ENCODE assay signal across 11 cellular contexts in the genomic region with DNA sequence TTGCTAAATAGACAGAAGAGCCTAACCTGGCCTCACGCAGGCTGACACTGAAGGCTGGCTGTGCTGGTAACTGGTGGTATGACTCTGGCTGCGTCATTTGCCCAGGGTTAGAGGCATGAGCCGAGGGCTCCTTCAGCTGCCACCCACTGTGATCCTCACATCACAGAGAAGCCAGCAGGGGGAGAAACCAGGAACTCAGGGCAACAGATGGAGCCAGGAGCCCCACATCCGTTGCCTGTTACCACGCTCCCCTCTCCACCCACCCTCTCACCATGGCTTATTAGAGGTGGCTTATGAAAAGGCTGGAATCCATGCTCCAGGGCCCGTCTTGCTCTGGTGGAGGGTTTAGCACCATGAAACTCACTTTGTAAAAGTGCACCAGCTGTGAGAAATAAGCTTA.
DNase-seq lines count a peak whose midpoint lies in the region; ATAC-seq and TF ChIP-seq lines count a peak whose summit lies in the region.
"Had no signal": no experiment of that assay in that cellular context is flagged by ENCODE, and none has a peak within 500 bp of the region (broad histone marks: within the 10 kb centered on the region; RNA-seq: fewer than 3 reads in every experiment).

No MANE protein-coding gene starts in this region.

- H2BK12ac ChIP-seq in neuronal stem cell (ENCODE audit: low read length) = no peak overlapping the region

- H3K4me3 ChIP-seq in GM06990 (replicated peaks; ENCODE audit: low read depth, low read length) (no peak overlapping the region), brain microvascular endothelial cell (ENCODE audit: low read depth, low read length) (no peak overlapping the region), neuronal stem cell (ENCODE audit: low read length in 2 of 2) (no peak overlapping the region)

- H3K27ac ChIP-seq in brain microvascular endothelial cell = no peak overlapping the region
- peak overlapping the region; percentile 39 for H3K27ac ChIP-seq in neuronal stem cell (replicated peaks; ENCODE audit: low read length)

- peak; percentile 34 for TF ChIP-seq CTCF in GM06990 (IDR thresholded peaks at IDR 0.05; ENCODE audit: insufficient read depth, low read length, poor library complexity, severe bottlenecking)
- peak; percentile 69 for TF ChIP-seq CTCF in brain microvascular endothelial cell (IDR thresholded peaks at IDR 0.05; ENCODE audit: low read depth, low read length, missing control alignments)

- H2AFZ ChIP-seq in neuronal stem cell (ENCODE audit: low read length) = peak overlapping the region; percentile 4

- H3K4me1 ChIP-seq in neuronal stem cell (ENCODE audit: control insufficient read depth in 2 of 2, insufficient read depth in 1 of 2, low read depth in 1 of 2, low read length in 2 of 2) = peaks cover 0 to 9% of the 10 kb centered on the region in 2 donors

- H3K9me3 ChIP-seq in neuronal stem cell (replicated peaks in 1 of 2; ENCODE audit: control insufficient read depth in 2 of 2, insufficient read depth in 1 of 2, low read depth in 1 of 2, low read length in 2 of 2) = no peaks in the 10 kb centered on the region

- H2BK5ac ChIP-seq in neuronal stem cell (ENCODE audit: low read length) = no peak overlapping the region

- H3K36me3 ChIP-seq in GM06990 (ENCODE audit: control insufficient read depth, insufficient read depth, low read length) (no peaks in the 10 kb centered on the region), brain microvascular endothelial cell (replicated peaks) (no peaks in the 10 kb centered on the region), neuronal stem cell (replicated peaks in 1 of 2; ENCODE audit: control insufficient read depth in 2 of 2, insufficient read depth in 2 of 2, low read length in 2 of 2) (no peaks in the 10 kb centered on the region)

- in situ Hi-C loops in brain microvascular endothelial cell (cut with HindIII; ENCODE audit: low pct_ligation_motif_present, low sequenced_read_pairs) = no loop called here

- no peaks in the 10 kb centered on the region for H3K79me1 ChIP-seq in neuronal stem cell (ENCODE audit: low read depth, low read length)

- H3K4me2 ChIP-seq in neuronal stem cell (ENCODE audit: insufficient read depth, low read length, poor library complexity, severe bottlenecking) = no peak overlapping the region

- no CpG with 5 or more reads among the region's 6 CpGs for WGBS in neuronal stem cell (ENCODE audit: extremely low coverage in 2 of 2, insufficient read length in 2 of 2, insufficient replicate concordance in 1 of 2), 2 donors

- H2BK15ac ChIP-seq in neuronal stem cell (ENCODE audit: low read length) = no peak overlapping the region

- H3K23ac ChIP-seq in neuronal stem cell (ENCODE audit: low read depth, low read length, poor library complexity) = no peak overlapping the region

- H3K27me3 ChIP-seq in GM06990 (replicated peaks; ENCODE audit: control insufficient read depth, insufficient read depth, low read length) (no peaks in the 10 kb centered on the region; the same call in 1 of the 2 replicates), brain microvascular endothelial cell (replicated peaks) (no peaks in the 10 kb centered on the region), neuronal stem cell (ENCODE audit: control insufficient read depth in 3 of 3, insufficient read depth in 3 of 3, low read depth in 1 of 3, low read length in 3 of 3) (no peaks in the 10 kb centered on the region)

- H3K18ac ChIP-seq in neuronal stem cell (ENCODE audit: low read length) = no peak overlapping the region

- H3K4ac ChIP-seq in neuronal stem cell (ENCODE audit: low read length) = no peak overlapping the region

- H2AK5ac ChIP-seq in neuronal stem cell (ENCODE audit: low read depth, low read length) = no peak overlapping the region

- ATAC-seq in HG03095 (IDR thresholded peaks at IDR 0.05; ENCODE audit: unreplicated experiment) (no peak), HG03139 (IDR thresholded peaks at IDR 0.05; ENCODE audit: unreplicated experiment) (no peak)

- H4K91ac ChIP-seq in neuronal stem cell (ENCODE audit: low read depth, low read length, poor library complexity) = no peak overlapping the region

- H2BK120ac ChIP-seq in neuronal stem cell (ENCODE audit: low read depth, low read length) = no peak overlapping the region

- no peak overlapping the region for H3K9ac ChIP-seq in neuronal stem cell (ENCODE audit: low read depth, low read length, poor library complexity)

- H4K8ac ChIP-seq in neuronal stem cell (ENCODE audit: low read depth, low read length) = no peak overlapping the region

- DNase-seq in GM06990 (ENCODE audit: extremely low read depth, insufficient read length) (no peak), MV-4-11 (lab: John Stamatoyannopoulos, UW) (peak; percentile 10), brain microvascular endothelial cell (no peak), neuronal stem cell (ENCODE audit: low spot score) (peak; percentile 26), NCI-H510A (lab: John Stamatoyannopoulos, UW) (no peak)
- DNase-seq: activated naive CD4-positive, alpha-beta T cell; NCI-H1436 treated with DMSO at 0.1 percent for 48 hours; T-helper 2 cell; trophoblast cell had no signal

- no peak overlapping the region for H3K14ac ChIP-seq in neuronal stem cell (ENCODE audit: low read length)

Comparison
In these comparisons a context has a peak if more than half of its experiments do, and no peak if none do; other contexts are left out.
1. DNase-seq: peak in MV-4-11 (single experiment) and neuronal stem cell (single experiment); none in GM06990 (single experiment), brain microvascular endothelial cell (single experiment) and NCI-H510A (single experiment).